In the genomic region with DNA sequence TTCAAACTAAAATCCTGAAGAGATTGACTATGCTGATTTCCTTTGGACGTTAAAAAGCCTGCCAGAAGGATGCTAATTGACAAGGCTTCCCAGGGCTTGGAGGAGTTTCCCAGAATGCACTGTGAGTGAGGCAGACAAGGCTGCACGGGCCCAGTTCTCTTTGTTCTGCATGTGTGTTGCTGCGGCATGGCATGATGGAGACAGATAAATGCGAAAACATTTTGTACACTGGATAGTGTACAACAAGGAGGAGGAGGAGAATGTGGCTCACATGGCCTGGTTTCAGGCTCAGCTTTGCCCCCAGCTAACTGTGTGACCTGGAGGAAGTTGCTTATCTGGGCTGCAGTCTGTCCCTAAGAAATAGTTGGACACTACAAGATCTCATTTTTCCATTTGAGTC, we compare ENCODE assay signal across 1 cellular context.
TF ChIP-seq lines count a peak whose summit lies in the region.

No MANE protein-coding gene starts in this region.

TF ChIP-seq in GM23338, 12 proteins besides CTCF, POLR2A, EP300 and RAD21 (continued from another document):
- TF ChIP-seq, protein P1, sequence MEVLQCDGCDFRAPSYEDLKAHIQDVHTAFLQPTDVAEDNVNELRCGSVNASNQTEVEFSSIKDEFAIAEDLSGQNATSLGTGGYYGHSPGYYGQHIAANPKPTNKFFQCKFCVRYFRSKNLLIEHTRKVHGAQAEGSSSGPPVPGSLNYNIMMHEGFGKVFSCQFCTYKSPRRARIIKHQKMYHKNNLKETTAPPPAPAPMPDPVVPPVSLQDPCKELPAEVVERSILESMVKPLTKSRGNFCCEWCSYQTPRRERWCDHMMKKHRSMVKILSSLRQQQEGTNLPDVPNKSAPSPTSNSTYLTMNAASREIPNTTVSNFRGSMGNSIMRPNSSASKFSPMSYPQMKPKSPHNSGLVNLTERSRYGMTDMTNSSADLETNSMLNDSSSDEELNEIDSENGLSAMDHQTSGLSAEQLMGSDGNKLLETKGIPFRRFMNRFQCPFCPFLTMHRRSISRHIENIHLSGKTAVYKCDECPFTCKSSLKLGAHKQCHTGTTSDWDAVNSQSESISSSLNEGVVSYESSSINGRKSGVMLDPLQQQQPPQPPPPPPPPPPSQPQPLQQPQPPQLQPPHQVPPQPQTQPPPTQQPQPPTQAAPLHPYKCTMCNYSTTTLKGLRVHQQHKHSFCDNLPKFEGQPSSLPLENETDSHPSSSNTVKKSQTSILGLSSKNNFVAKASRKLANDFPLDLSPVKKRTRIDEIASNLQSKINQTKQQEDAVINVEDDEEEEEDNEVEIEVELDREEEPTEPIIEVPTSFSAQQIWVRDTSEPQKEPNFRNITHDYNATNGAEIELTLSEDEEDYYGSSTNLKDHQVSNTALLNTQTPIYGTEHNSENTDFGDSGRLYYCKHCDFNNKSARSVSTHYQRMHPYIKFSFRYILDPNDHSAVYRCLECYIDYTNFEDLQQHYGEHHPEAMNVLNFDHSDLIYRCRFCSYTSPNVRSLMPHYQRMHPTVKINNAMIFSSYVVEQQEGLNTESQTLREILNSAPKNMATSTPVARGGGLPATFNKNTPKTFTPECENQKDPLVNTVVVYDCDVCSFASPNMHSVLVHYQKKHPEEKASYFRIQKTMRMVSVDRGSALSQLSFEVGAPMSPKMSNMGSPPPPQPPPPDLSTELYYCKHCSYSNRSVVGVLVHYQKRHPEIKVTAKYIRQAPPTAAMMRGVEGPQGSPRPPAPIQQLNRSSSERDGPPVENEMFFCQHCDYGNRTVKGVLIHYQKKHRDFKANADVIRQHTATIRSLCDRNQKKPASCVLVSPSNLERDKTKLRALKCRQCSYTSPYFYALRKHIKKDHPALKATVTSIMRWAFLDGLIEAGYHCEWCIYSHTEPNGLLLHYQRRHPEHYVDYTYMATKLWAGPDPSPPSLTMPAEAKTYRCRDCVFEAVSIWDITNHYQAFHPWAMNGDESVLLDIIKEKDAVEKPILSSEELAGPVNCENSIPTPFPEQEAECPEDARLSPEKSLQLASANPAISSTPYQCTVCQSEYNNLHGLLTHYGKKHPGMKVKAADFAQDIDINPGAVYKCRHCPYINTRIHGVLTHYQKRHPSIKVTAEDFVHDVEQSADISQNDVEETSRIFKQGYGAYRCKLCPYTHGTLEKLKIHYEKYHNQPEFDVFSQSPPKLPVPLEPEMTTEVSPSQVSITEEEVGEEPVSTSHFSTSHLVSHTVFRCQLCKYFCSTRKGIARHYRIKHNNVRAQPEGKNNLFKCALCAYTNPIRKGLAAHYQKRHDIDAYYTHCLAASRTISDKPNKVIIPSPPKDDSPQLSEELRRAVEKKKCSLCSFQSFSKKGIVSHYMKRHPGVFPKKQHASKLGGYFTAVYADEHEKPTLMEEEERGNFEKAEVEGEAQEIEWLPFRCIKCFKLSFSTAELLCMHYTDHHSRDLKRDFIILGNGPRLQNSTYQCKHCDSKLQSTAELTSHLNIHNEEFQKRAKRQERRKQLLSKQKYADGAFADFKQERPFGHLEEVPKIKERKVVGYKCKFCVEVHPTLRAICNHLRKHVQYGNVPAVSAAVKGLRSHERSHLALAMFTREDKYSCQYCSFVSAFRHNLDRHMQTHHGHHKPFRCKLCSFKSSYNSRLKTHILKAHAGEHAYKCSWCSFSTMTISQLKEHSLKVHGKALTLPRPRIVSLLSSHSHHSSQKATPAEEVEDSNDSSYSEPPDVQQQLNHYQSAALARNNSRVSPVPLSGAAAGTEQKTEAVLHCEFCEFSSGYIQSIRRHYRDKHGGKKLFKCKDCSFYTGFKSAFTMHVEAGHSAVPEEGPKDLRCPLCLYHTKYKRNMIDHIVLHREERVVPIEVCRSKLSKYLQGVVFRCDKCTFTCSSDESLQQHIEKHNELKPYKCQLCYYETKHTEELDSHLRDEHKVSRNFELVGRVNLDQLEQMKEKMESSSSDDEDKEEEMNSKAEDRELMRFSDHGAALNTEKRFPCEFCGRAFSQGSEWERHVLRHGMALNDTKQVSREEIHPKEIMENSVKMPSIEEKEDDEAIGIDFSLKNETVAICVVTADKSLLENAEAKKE (CRISPR knock-in tag; IDR thresholded peaks at IDR 0.05) = no peak
- TF ChIP-seq ZNF331 (CRISPR knock-in tag; IDR thresholded peaks at IDR 0.05; ENCODE audit: low read depth) (no peak), STAT1 (IDR thresholded peaks at IDR 0.05; ENCODE audit: unreplicated experiment) (no peak)
- TF ChIP-seq, protein P2, sequence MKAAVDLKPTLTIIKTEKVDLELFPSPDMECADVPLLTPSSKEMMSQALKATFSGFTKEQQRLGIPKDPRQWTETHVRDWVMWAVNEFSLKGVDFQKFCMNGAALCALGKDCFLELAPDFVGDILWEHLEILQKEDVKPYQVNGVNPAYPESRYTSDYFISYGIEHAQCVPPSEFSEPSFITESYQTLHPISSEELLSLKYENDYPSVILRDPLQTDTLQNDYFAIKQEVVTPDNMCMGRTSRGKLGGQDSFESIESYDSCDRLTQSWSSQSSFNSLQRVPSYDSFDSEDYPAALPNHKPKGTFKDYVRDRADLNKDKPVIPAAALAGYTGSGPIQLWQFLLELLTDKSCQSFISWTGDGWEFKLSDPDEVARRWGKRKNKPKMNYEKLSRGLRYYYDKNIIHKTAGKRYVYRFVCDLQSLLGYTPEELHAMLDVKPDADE (IDR thresholded peaks at IDR 0.05) = no peak
